In the genomic region with DNA sequence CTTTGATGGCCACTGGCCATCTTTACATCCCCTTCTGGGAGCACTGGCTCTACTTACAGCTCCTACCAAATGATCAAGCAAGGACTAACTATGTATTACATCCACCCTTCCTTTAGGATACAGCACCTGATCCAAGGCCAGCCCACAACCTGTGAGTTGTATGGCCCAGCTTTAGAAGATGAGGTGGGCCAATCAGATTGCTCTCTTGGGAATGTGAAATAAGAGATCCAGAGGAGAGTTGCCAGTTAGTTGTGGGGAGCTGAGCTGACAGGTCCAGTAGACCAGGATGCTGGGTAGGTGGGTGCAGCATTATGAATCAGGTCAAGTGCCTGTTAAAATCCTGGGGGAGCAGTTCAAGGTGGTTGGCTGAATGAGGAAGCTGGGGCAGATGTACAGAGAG, we compare ENCODE assay signal across 24 cellular contexts.
DNase-seq lines count a peak whose midpoint lies in the region; ATAC-seq and TF ChIP-seq lines count a peak whose summit lies in the region.
"Had no signal": no experiment of that assay in that cellular context is flagged by ENCODE, and none has a peak within 500 bp of the region (broad histone marks: within the 10 kb centered on the region; RNA-seq: fewer than 3 reads in every experiment).

No MANE protein-coding gene starts in this region.

- no peak overlapping the region for H3K4me3 ChIP-seq in GM23338
- no peak overlapping the region for H3K4me3 ChIP-seq in epithelial cell of esophagus (ENCODE audit: low read length)
- no peak overlapping the region for H3K4me3 ChIP-seq in parathyroid adenoma (ENCODE audit: low read depth, low read length)
- H3K4me3 ChIP-seq in left lung: no peak overlapping the region
- H3K4me3 ChIP-seq: sigmoid colon had no signal

- H3K36me3 ChIP-seq in GM23338 (ENCODE audit: insufficient read depth) (no peaks in the 10 kb centered on the region), parathyroid adenoma (ENCODE audit: control insufficient read depth, insufficient read depth, low read length) (no peaks in the 10 kb centered on the region), left lung (no peaks in the 10 kb centered on the region)
- H3K36me3 ChIP-seq: sigmoid colon had no signal

- H3K4me2 ChIP-seq in GM23338 (peak overlapping the region; percentile 75; the same call in 1 of the 2 replicates), parathyroid adenoma (ENCODE audit: low read length) (no peak overlapping the region)

- DNase-seq in GM23338 (ENCODE audit: low spot score) (peak; percentile 56), NCI-H226 (peak; percentile 40), epithelial cell of esophagus (ENCODE audit: low read depth) (peak; percentile 1), left lung (no peak), NCI-H1092 treated with DMSO at 0.1 percent for 48 hours (lab: John Stamatoyannopoulos, UW) (no peak)
- DNase-seq: activated CD4-positive, alpha-beta T cell treated with anti-CD3 and anti-CD28 coated beads for 48 hours; activated effector memory CD4-positive, alpha-beta T cell treated with Interleukin-2 at 50 U/mL for 16 hours; central memory CD4-positive, alpha-beta T cell; DMS79; HCEC 1CT; hippocampal formation; Kasumi-1; kidney; naive thymus-derived CD4-positive, alpha-beta T cell; NCI-H1105 treated with DMSO at 0.1 percent for 48 hours; NCI-H748 treated with DMSO at 0.1 percent for 48 hours; OCI-M1; posterior cingulate gyrus; Right ventricle myocardium superior; sigmoid colon; T-cell had no signal

- H3K4me1 Mint-ChIP-seq in GM23338: peaks cover 24% of the 10 kb centered on the region

- H3K9me3 ChIP-seq in parathyroid adenoma (ENCODE audit: control insufficient read depth, low read length): no peaks in the 10 kb centered on the region
- H3K9me3 ChIP-seq in left lung: no peaks in the 10 kb centered on the region
- H3K9me3 ChIP-seq: sigmoid colon had no signal

- H3K9ac ChIP-seq in parathyroid adenoma: no peak overlapping the region

- H3K27ac ChIP-seq in GM23338 (ENCODE audit: low read depth): peak overlapping the region; percentile 97; the same call in 1 of the 2 replicates
- H3K27ac ChIP-seq in parathyroid adenoma: peak overlapping the region; percentile 96
- H3K27ac ChIP-seq in left lung: no peak overlapping the region
- H3K27ac ChIP-seq: epithelial cell of prostate had no signal

- peak overlapping the region; percentile 34; the same call in 1 of the 3 replicates for H3K4me3 Mint-ChIP-seq in GM23338
- H3K4me3 Mint-ChIP-seq: T-cell had no signal

- peak; percentile 26 for ATAC-seq in GM23338
- ATAC-seq in left lung: no peak
- ATAC-seq in GM21515 (IDR thresholded peaks at IDR 0.05; ENCODE audit: unreplicated experiment): no peak
- ATAC-seq: naive thymus-derived CD4-positive, alpha-beta T cell; T-cell had no signal

- H3K4me1 ChIP-seq in GM23338 (ENCODE audit: insufficient read depth) (peaks cover 13% of the 10 kb centered on the region), parathyroid adenoma (peaks cover 14% of the 10 kb centered on the region), left lung (no peaks in the 10 kb centered on the region)

- no peaks in the 10 kb centered on the region for H3K9me3 Mint-ChIP-seq in GM23338
- H3K9me3 Mint-ChIP-seq: T-cell had no signal

- TF ChIP-seq CTCF in GM23338 (conservative IDR thresholded peaks at IDR 0.05; ENCODE audit: low read depth in 2 of 2) (no peak), epithelial cell of esophagus (IDR thresholded peaks at IDR 0.05; ENCODE audit: insufficient read depth, low read depth, low read length, missing control alignments) (no peak), parathyroid adenoma (IDR thresholded peaks at IDR 0.05) (no peak), left lung (IDR thresholded peaks at IDR 0.05) (no peak)

- intact Hi-C loops in left lung (cut with DNase I): no loop called here

- H3K27me3 ChIP-seq in GM23338 (ENCODE audit: insufficient read depth) (no peaks in the 10 kb centered on the region), parathyroid adenoma (ENCODE audit: control insufficient read depth, insufficient read depth, low read length) (no peaks in the 10 kb centered on the region), left lung (no peaks in the 10 kb centered on the region)

- peaks cover 3% of the 10 kb centered on the region; the same call in 1 of the 2 replicates for H3F3A ChIP-seq in GM23338 (replicated peaks; ENCODE audit: low read depth)

- no peaks in the 10 kb centered on the region for H3K36me3 Mint-ChIP-seq in GM23338 (ENCODE audit: low read depth)

- H3K79me2 ChIP-seq in GM23338 (replicated peaks; ENCODE audit: insufficient read depth): no peaks in the 10 kb centered on the region
- H3K79me2 ChIP-seq in parathyroid adenoma: no peaks in the 10 kb centered on the region

- H3K27me3 Mint-ChIP-seq in GM23338 (ENCODE audit: insufficient read depth, low read depth, poor library complexity): no peaks in the 10 kb centered on the region
- H3K27me3 Mint-ChIP-seq: naive thymus-derived CD4-positive, alpha-beta T cell; T-cell had no signal

- H4K20me1 ChIP-seq in GM23338 (replicated peaks; ENCODE audit: insufficient read depth): no peaks in the 10 kb centered on the region

- no peaks in the 10 kb centered on the region for H3K9me2 ChIP-seq in GM23338 (ENCODE audit: insufficient read depth)

- H3K27ac Mint-ChIP-seq in GM23338: peak overlapping the region; percentile 81; the same call in 1 of the 2 replicates

- H2AFZ ChIP-seq in GM23338: no peak overlapping the region
- H2AFZ ChIP-seq in parathyroid adenoma: peak overlapping the region; percentile 28

TF ChIP-seq in GM23338, 12 proteins besides CTCF, POLR2A, EP300 and RAD21:
- TF ChIP-seq, protein P1, sequence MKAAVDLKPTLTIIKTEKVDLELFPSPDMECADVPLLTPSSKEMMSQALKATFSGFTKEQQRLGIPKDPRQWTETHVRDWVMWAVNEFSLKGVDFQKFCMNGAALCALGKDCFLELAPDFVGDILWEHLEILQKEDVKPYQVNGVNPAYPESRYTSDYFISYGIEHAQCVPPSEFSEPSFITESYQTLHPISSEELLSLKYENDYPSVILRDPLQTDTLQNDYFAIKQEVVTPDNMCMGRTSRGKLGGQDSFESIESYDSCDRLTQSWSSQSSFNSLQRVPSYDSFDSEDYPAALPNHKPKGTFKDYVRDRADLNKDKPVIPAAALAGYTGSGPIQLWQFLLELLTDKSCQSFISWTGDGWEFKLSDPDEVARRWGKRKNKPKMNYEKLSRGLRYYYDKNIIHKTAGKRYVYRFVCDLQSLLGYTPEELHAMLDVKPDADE (IDR thresholded peaks at IDR 0.05): no peak
- TF ChIP-seq EZH2 (IDR thresholded peaks at IDR 0.05; ENCODE audit: low read depth, unreplicated experiment) (no peak), CREB1 (CRISPR knock-in tag; IDR thresholded peaks at IDR 0.05; ENCODE audit: low read depth) (no peak), EZH2phosphoT487 (IDR thresholded peaks at IDR 0.05; ENCODE audit: unreplicated experiment) (no peak), STAT1 (IDR thresholded peaks at IDR 0.05; ENCODE audit: unreplicated experiment) (no peak), POLR2AphosphoS5 (IDR thresholded peaks at IDR 0.05; ENCODE audit: low read depth) (no peak), NANOG (IDR thresholded peaks at IDR 0.05; ENCODE audit: borderline replicate concordance) (no peak)
- TF ChIP-seq, protein P2, sequence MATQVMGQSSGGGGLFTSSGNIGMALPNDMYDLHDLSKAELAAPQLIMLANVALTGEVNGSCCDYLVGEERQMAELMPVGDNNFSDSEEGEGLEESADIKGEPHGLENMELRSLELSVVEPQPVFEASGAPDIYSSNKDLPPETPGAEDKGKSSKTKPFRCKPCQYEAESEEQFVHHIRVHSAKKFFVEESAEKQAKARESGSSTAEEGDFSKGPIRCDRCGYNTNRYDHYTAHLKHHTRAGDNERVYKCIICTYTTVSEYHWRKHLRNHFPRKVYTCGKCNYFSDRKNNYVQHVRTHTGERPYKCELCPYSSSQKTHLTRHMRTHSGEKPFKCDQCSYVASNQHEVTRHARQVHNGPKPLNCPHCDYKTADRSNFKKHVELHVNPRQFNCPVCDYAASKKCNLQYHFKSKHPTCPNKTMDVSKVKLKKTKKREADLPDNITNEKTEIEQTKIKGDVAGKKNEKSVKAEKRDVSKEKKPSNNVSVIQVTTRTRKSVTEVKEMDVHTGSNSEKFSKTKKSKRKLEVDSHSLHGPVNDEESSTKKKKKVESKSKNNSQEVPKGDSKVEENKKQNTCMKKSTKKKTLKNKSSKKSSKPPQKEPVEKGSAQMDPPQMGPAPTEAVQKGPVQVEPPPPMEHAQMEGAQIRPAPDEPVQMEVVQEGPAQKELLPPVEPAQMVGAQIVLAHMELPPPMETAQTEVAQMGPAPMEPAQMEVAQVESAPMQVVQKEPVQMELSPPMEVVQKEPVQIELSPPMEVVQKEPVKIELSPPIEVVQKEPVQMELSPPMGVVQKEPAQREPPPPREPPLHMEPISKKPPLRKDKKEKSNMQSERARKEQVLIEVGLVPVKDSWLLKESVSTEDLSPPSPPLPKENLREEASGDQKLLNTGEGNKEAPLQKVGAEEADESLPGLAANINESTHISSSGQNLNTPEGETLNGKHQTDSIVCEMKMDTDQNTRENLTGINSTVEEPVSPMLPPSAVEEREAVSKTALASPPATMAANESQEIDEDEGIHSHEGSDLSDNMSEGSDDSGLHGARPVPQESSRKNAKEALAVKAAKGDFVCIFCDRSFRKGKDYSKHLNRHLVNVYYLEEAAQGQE (IDR thresholded peaks at IDR 0.05; ENCODE audit: unreplicated experiment): no peak
TF ChIP-seq in GM23338: peak in this region for 0.

Comparison
In these comparisons a context has a peak if more than half of its experiments do, and no peak if none do; other contexts are left out.
1. DNase-seq: peak in GM23338 (single experiment), NCI-H226 (single experiment) and epithelial cell of esophagus (single experiment); none in left lung (0 of 2) and NCI-H1092 treated with DMSO at 0.1 percent for 48 hours (single experiment).
2. H3K27ac ChIP-seq: peak in GM23338 (single experiment) and parathyroid adenoma (single experiment); none in left lung (0 of 2).